Comparison of ENCODE assay signal across 1 cellular context in the genomic region with DNA sequence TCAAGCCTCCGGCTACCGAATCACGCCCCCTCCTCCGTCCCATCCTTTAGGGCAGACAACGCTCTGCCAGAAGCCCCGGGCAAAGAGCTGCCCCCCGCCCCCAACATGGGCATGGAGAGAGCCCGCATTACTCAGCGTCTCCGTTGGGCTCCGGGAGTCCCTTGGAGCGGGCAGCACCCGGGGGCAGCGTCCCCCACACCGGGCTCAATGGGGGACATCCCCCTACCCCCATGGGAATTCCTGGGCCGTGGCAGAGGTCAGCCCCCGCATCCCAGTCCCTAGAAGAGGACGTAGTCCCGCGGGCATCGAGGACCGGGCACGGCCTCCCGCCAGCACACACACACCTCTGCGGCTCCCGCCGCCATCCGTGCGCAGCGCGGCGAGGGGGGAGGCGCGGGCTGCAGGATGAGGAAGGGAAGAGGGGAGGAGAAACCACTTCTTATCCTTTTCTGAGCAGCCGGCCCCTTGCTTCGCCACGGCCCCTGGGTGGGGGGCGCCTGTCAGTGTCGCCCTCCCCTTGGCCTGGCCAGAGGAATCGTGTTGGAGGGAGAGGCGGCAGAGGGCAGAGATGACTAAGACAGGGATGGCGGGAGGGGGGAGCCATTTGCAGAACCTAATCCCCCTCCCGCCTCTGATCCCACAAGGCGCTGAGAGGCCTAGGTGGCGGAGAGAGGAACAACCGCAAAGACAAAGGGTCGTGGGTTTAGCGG.
TF ChIP-seq lines count a peak whose summit lies in the region.

No MANE protein-coding gene starts in this region.

TF ChIP-seq in HEK293, 187 proteins besides CTCF, POLR2A, EP300 and RAD21 (continued from another document):
- TF ChIP-seq PRDM10 (tag by site-specific recombination; IDR thresholded peaks at IDR 0.05) = peak; percentile 88
- no peak for TF ChIP-seq ZNF416 (tag by site-specific recombination; IDR thresholded peaks at IDR 0.05)
- no peak for TF ChIP-seq GLI2 (tag by site-specific recombination; IDR thresholded peaks at IDR 0.05; ENCODE audit: borderline replicate concordance, low read depth)
- TF ChIP-seq EGR2 (tag by site-specific recombination; IDR thresholded peaks at IDR 0.05; ENCODE audit: low read depth) = peak; percentile 45; the same call in 1 of the 2 replicates
- TF ChIP-seq WT1 (tag by site-specific recombination; IDR thresholded peaks at IDR 0.05) = peak; percentile 48; the same call in 1 of the 2 replicates
- TF ChIP-seq ZNF629 (tag by site-specific recombination; IDR thresholded peaks at IDR 0.05) = peak; percentile 37; the same call in 1 of the 2 replicates
- TF ChIP-seq ZNF830 (tag by site-specific recombination; IDR thresholded peaks at IDR 0.05; ENCODE audit: low read depth) = no peak
- TF ChIP-seq ZNF146 (tag by site-specific recombination; IDR thresholded peaks at IDR 0.05) = no peak
- TF ChIP-seq, protein P1, sequence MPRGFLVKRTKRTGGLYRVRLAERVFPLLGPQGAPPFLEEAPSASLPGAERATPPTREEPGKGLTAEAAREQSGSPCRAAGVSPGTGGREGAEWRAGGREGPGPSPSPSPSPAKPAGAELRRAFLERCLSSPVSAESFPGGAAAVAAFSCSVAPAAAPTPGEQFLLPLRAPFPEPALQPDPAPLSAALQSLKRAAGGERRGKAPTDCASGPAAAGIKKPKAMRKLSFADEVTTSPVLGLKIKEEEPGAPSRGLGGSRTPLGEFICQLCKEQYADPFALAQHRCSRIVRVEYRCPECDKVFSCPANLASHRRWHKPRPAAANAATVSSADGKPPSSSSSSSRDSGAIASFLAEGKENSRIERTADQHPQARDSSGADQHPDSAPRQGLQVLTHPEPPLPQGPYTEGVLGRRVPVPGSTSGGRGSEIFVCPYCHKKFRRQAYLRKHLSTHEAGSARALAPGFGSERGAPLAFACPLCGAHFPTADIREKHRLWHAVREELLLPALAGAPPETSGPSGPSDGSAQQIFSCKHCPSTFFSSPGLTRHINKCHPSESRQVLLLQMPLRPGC (tag by site-specific recombination; IDR thresholded peaks at IDR 0.05) = no peak
- TF ChIP-seq, protein P2, sequence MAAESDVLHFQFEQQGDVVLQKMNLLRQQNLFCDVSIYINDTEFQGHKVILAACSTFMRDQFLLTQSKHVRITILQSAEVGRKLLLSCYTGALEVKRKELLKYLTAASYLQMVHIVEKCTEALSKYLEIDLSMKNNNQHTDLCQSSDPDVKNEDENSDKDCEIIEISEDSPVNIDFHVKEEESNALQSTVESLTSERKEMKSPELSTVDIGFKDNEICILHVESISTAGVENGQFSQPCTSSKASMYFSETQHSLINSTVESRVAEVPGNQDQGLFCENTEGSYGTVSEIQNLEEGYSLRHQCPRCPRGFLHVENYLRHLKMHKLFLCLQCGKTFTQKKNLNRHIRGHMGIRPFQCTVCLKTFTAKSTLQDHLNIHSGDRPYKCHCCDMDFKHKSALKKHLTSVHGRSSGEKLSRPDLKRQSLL (tag by site-specific recombination; IDR thresholded peaks at IDR 0.05) = no peak
- no peak for TF ChIP-seq ZNF660 (tag by site-specific recombination; IDR thresholded peaks at IDR 0.05)
- no peak for TF ChIP-seq ZNF302 (tag by site-specific recombination; IDR thresholded peaks at IDR 0.05; ENCODE audit: low read depth)
- TF ChIP-seq ZNF311 (tag by site-specific recombination; IDR thresholded peaks at IDR 0.05; ENCODE audit: borderline replicate concordance) = no peak
- TF ChIP-seq, protein P3, sequence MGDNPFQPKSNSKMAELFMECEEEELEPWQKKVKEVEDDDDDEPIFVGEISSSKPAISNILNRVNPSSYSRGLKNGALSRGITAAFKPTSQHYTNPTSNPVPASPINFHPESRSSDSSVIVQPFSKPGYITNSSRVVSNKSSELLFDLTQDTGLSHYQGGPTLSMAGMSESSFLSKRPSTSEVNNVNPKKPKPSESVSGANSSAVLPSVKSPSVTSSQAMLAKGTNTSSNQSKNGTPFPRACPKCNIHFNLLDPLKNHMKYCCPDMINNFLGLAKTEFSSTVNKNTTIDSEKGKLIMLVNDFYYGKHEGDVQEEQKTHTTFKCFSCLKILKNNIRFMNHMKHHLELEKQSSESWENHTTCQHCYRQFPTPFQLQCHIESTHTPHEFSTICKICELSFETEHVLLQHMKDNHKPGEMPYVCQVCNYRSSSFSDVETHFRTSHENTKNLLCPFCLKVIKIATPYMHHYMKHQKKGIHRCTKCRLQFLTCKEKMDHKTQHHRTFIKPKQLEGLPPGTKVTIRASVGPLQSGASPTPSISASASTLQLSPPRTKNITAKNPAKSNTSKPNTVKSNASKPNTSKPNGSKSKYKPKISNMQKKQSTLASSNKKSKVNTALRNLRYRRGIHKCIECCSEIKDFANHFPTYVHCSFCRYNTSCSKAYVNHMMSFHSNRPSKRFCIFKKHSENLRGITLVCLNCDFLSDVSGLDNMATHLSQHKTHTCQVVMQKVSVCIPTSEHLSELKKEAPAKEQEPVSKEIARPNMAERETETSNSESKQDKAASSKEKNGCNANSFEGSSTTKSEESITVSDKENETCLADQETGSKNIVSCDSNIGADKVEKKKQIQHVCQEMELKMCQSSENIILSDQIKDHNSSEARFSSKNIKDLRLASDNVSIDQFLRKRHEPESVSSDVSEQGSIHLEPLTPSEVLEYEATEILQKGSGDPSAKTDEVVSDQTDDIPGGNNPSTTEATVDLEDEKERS (tag by site-specific recombination; IDR thresholded peaks at IDR 0.05) = no peak
- no peak for TF ChIP-seq ZNF768 (tag by site-specific recombination; IDR thresholded peaks at IDR 0.05)
- TF ChIP-seq ZBTB20 (tag by site-specific recombination; IDR thresholded peaks at IDR 0.05) = peak; percentile 42; the same call in 1 of the 2 replicates
- TF ChIP-seq KLF9 (tag by site-specific recombination; IDR thresholded peaks at IDR 0.05; ENCODE audit: low read depth) = peak; percentile 33; the same call in 1 of the 2 replicates
- no peak for TF ChIP-seq ZBTB1 (tag by site-specific recombination; IDR thresholded peaks at IDR 0.05)
